In genomic region chr2:110441905-110442304, GRCh38 we compare ENCODE assay signal across 2 cellular contexts. TPM values are rescaled to one million over a fixed set of nuclear protein-coding genes. Genes with fewer than 3 reads are reported as not detected.
"Had no signal": no experiment of that assay in that cellular context is flagged by ENCODE, and none has a peak within 500 bp of the region (broad histone marks: within the 10 kb centered on the region; RNA-seq: fewer than 3 reads in every experiment).

No MANE protein-coding gene starts in this region.

RNA-seq across cellular contexts. Expression of gene LIMS4, which starts 30.7 kb away (rescaled TPM):
- total RNA-seq: GM23248, H4 had no signal
